Comparison of ENCODE assay signal across 8 cellular contexts in the genomic region with DNA sequence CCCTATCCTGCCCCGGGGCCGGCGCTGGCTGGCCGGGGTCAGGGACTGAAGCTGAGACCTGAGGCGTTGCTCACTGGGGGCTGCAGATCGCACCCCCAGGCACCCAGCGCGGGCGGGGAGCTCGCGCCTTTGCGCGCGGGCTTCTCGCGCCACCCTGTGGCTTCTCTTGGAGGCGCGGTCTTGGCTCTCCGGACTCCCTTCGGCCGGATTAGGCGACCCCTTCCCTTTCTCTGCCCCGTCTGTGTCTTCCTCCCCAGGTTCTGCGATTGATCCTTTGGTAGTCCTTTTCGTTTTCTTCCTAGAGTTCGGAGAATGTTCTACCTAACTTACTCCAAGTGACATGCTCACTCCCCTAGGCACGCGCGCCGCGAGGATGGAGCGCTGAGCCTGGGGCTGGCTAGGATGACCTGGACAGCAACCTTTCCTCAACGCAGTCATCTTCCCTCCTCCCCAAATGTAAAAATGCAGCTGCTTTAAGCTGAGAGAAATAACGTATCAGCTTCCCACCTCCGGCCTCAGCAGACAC. TPM values are rescaled to one million over a fixed set of nuclear protein-coding genes. Genes with fewer than 3 reads are reported as not detected.
A peak's percentile ranks its signal among the peaks of the same experiment; 100 is the strongest.
DNase-seq lines count a peak whose midpoint lies in the region; ATAC-seq and TF ChIP-seq lines count a peak whose summit lies in the region.

No MANE protein-coding gene starts in this region.

- peak overlapping the region; percentile 70 to 92 (median 83) for H3K4me3 Mint-ChIP-seq in naive thymus-derived CD4-positive, alpha-beta T cell

- H3K27me3 ChIP-seq in esophagus muscularis mucosa (peaks cover 0 to 82% (median 39%) of the 10 kb centered on the region in 4 donors), stomach smooth muscle (ENCODE audit: control insufficient read depth in 1 of 2, insufficient read depth in 2 of 2, low read length in 2 of 2) (peaks cover 62 to 67% of the 10 kb centered on the region in 2 donors)
- H3K27me3 ChIP-seq in naive thymus-derived CD4-positive, alpha-beta T cell (ENCODE audit: control insufficient read depth in 2 of 2, insufficient read depth in 2 of 2, low read length in 2 of 2), result peaks cover 12 to 31% of the 10 kb centered on the region in 2 donors

- H3K27ac Mint-ChIP-seq in naive thymus-derived CD4-positive, alpha-beta T cell, result peak overlapping the region in 5 of 9 donors; percentile 13 to 73 (median 59)

- POLR2A ChIA-PET in naive thymus-derived CD4-positive, alpha-beta T cell (lab: Charles Lee), result interaction anchor here (1.5 kb wide), 2 partner anchors 12 to 46 kb away, joined by 4 to 5 read pairs; no protein-coding TSS in a partner anchor

- H3K27me3 Mint-ChIP-seq in naive thymus-derived CD4-positive, alpha-beta T cell, result peaks cover 43 to 53% (median 51%) of the 10 kb centered on the region in 5 donors

- TF ChIP-seq EP300 in esophagus muscularis mucosa (IDR thresholded peaks at IDR 0.05), result no peak

- intact Hi-C loops in esophagus muscularis mucosa (cut with DNase I), result loop anchor here (5.0 kb wide), 1 partner anchor 48 kb away; no protein-coding TSS in a partner anchor
- intact Hi-C loops in naive thymus-derived CD4-positive, alpha-beta T cell (cut with micrococcal nuclease), result loop anchor here (1.0 kb wide), 7 partner anchors 21 to 171 kb away; a partner anchor contains a TSS

- no peaks in the 10 kb centered on the region for H3K9me3 ChIP-seq in esophagus muscularis mucosa
- no peaks in the 10 kb centered on the region for H3K9me3 ChIP-seq in naive thymus-derived CD4-positive, alpha-beta T cell (ENCODE audit: control insufficient read depth in 2 of 3, low read length in 3 of 3)
- no peaks in the 10 kb centered on the region for H3K9me3 ChIP-seq in stomach smooth muscle (ENCODE audit: control insufficient read depth in 2 of 2, low read length in 2 of 2)

- no peak for TF ChIP-seq POLR2A in esophagus muscularis mucosa (IDR thresholded peaks at IDR 0.05; ENCODE audit: low read depth)

- peak overlapping the region; percentile 37 to 52 (median 40) for H3K4me3 ChIP-seq in esophagus muscularis mucosa
- peak overlapping the region; percentile 68 for H3K4me3 ChIP-seq in naive thymus-derived CD4-positive, alpha-beta T cell (ENCODE audit: low read length)
- peak overlapping the region; percentile 64 to 66 for H3K4me3 ChIP-seq in stomach smooth muscle (ENCODE audit: low read length in 2 of 2)

- 1% methylated on average over 25 of the region's 35 CpGs for WGBS in esophagus muscularis mucosa

- H3K27ac ChIP-seq in esophagus muscularis mucosa (replicated peaks in 1 of 4) (no peak overlapping the region), stomach smooth muscle (ENCODE audit: low read length) (no peak overlapping the region)
- no peak overlapping the region for H3K27ac ChIP-seq in naive thymus-derived CD4-positive, alpha-beta T cell (ENCODE audit: low read depth, low read length)

- TF ChIP-seq CTCF in esophagus muscularis mucosa (IDR thresholded peaks at IDR 0.05), result peak; percentile 57 to 75 (median 70)

- peaks cover 0 to 10% (median 0%) of the 10 kb centered on the region in 5 donors for H3K36me3 Mint-ChIP-seq in naive thymus-derived CD4-positive, alpha-beta T cell

- CTCF ChIA-PET in naive thymus-derived CD4-positive, alpha-beta T cell (lab: Charles Lee), result interaction anchor here (0.8 to 5.7 kb wide), 19 partner anchors 11 to 268 kb away, joined by 3 to 73 read pairs (median 6); a partner anchor contains a TSS

- H3K36me3 ChIP-seq in esophagus muscularis mucosa, result no peaks in the 10 kb centered on the region
- H3K36me3 ChIP-seq in naive thymus-derived CD4-positive, alpha-beta T cell (ENCODE audit: control insufficient read depth in 2 of 3, insufficient read depth in 3 of 3, low read length in 3 of 3), result no peaks in the 10 kb centered on the region
- H3K36me3 ChIP-seq in stomach smooth muscle (ENCODE audit: control insufficient read depth in 2 of 2, insufficient read depth in 2 of 2, low read length in 2 of 2), result no peaks in the 10 kb centered on the region

- H3K4me1 ChIP-seq in esophagus muscularis mucosa, result peaks cover 29 to 33% (median 32%) of the 10 kb centered on the region in 4 donors
- H3K4me1 ChIP-seq in naive thymus-derived CD4-positive, alpha-beta T cell (ENCODE audit: control insufficient read depth in 2 of 2, insufficient read depth in 2 of 2, low read length in 2 of 2), result peaks cover 5 to 20% of the 10 kb centered on the region in 2 donors
- peaks cover 29% of the 10 kb centered on the region for H3K4me1 ChIP-seq in stomach smooth muscle (ENCODE audit: control insufficient read depth, insufficient read depth, low read length)

- ATAC-seq in naive thymus-derived CD4-positive, alpha-beta T cell, result peak; percentile 71
- no peak for ATAC-seq in GM21717 (IDR thresholded peaks at IDR 0.05; ENCODE audit: unreplicated experiment)

- no peaks in the 10 kb centered on the region for H3K9me3 Mint-ChIP-seq in naive thymus-derived CD4-positive, alpha-beta T cell

- H3K9ac ChIP-seq in stomach smooth muscle (ENCODE audit: low read length in 2 of 2), result peak overlapping the region in 1 of 2 donors; percentile 32

- DNase-seq in AG08396 (ENCODE audit: low spot score), result peak; percentile 84
- DNase-seq in GM19238 (ENCODE audit: insufficient read length, low spot score), result peak; percentile 74
- DNase-seq in NCI-H526 treated with DMSO at 0.1 percent for 48 hours (lab: John Stamatoyannopoulos, UW), result peak; percentile 35
- DNase-seq in activated T-cell treated with anti-CD3 and anti-CD28 coated beads for 4 hours, result peak; percentile 42
- DNase-seq in esophagus muscularis mucosa (ENCODE audit: extremely low spot score), result no peak
- DNase-seq in naive thymus-derived CD4-positive, alpha-beta T cell, result peak; percentile 21 to 77 (median 45)

- H3K4me1 Mint-ChIP-seq in naive thymus-derived CD4-positive, alpha-beta T cell, result peaks cover 17 to 64% (median 24%) of the 10 kb centered on the region in 7 donors

RNA-seq across cellular contexts. Expression of a gene that starts 0.5 kb away (rescaled TPM):
- total RNA-seq in esophagus muscularis mucosa, result 1 to 10 TPM in 3 of 4 donors, under 1 TPM in 1; 0.58 to 2.5 (median 1.8) TPM
- total RNA-seq in naive thymus-derived CD4-positive, alpha-beta T cell, result 10 to 100 TPM in 1 of 5 experiments, 1 to 10 TPM in 2, not detected in 2; 3.2 to 17.3 (median 3.3) TPM
- under 1 TPM in 1 of 2 donors, not detected in 1; 0.09 TPM for polyA plus RNA-seq in naive thymus-derived CD4-positive, alpha-beta T cell

RNA-seq across cellular contexts. Expression of a gene that starts 1.3 kb away (rescaled TPM):
- not detected for total RNA-seq in esophagus muscularis mucosa
- total RNA-seq in naive thymus-derived CD4-positive, alpha-beta T cell, result under 1 TPM in 1 of 5 experiments, not detected in 4; 0.63 TPM
- polyA plus RNA-seq in naive thymus-derived CD4-positive, alpha-beta T cell, result not detected

RNA-seq across cellular contexts. Expression of a gene that starts 33.3 kb away (rescaled TPM):
- 10 to 100 TPM in 2 of 4 donors, 1 to 10 TPM in 2; 6.1 to 13.6 (median 10.9) TPM for total RNA-seq in esophagus muscularis mucosa
- under 1 TPM; 0.19 to 0.88 (median 0.30) TPM for total RNA-seq in naive thymus-derived CD4-positive, alpha-beta T cell
- 1 to 10 TPM in 1 of 2 donors, under 1 TPM in 1; 0.82 to 1.2 TPM for polyA plus RNA-seq in naive thymus-derived CD4-positive, alpha-beta T cell

RNA-seq across cellular contexts. Expression of a gene that starts 43.5 kb away (rescaled TPM):
- 1 to 10 TPM in 1 of 4 donors, under 1 TPM in 2, not detected in 1; 0.83 to 2.7 (median 0.84) TPM for total RNA-seq in esophagus muscularis mucosa
- 100 to 1,000 TPM in 1 of 5 experiments, 10 to 100 TPM in 4; 14.7 to 164 (median 54.3) TPM for total RNA-seq in naive thymus-derived CD4-positive, alpha-beta T cell
- polyA plus RNA-seq in naive thymus-derived CD4-positive, alpha-beta T cell, result 10 to 100 TPM; 12.7 to 15.7 TPM
